25 cellular contexts compared by ENCODE assay signal in the genomic region with DNA sequence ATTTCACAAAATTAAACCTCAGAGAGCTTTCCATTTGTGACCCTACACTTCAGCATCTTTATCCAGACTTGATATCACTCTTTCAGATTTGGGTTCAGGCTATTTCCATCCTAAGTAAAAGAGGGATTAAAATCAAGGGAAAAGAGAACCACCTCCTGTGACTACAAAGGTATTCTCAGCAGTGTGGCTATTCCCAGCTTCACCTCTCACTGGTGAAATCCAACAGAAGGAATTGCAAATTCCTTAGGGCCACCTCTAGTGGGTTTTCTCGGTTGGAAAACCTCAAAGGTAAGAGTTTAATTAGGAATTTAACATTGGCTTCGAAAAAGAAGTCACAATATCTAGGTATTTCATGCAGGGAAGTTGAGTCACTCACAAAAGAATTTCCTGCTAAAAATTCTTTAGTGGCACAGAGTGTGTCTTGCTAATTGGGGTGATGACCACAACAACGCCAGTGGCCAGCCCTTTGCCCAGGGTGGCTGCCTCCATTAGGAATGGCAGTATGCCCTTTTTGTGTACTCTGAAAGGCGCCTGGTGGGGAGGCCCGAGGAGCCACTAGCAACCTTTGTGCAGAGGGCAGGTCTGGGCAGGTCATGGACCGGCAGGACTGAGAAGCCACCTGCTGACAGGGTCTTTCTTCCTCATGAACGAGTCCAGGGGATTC. TPM values are rescaled to one million over a fixed set of nuclear protein-coding genes. Genes with fewer than 3 reads are reported as not detected.
DNase-seq lines count a peak whose midpoint lies in the region; ATAC-seq and TF ChIP-seq lines count a peak whose summit lies in the region.
"Had no signal": no experiment of that assay in that cellular context is flagged by ENCODE, and none has a peak within 500 bp of the region (broad histone marks: within the 10 kb centered on the region; RNA-seq: fewer than 3 reads in every experiment).

No MANE protein-coding gene starts in this region.

- DNase-seq in Caki2 (ENCODE audit: low read depth) (peak; percentile 16), dermis blood vessel endothelial cell (peak; percentile 58), kidney epithelial cell (ENCODE audit: low read depth) (peak; percentile 18), SIG-M5 treated with dmso at 0.1 percent for 504 hours (lab: John Stamatoyannopoulos, UW; ENCODE audit: unreplicated experiment) (no peak)
- DNase-seq: activated CD8-positive, alpha-beta T cell treated with anti-CD3 and anti-CD28 coated beads, Interleukin-2, amount 10 ng/mL, durations not matched to agents 7 days and 5 days; activated T-cell treated with anti-CD3 and anti-CD28 coated beads, Interleukin-2, amount 50 U/mL, for 1 hour; amniotic stem cell; CD4-positive, CD25-positive, alpha-beta regulatory T cell; DMS79 treated with DMSO at 0.1 percent for 48 hours; foreskin melanocyte; hippocampal formation; MG63; NCI-H1694 treated with DMSO at 0.1 percent for 48 hours; NCI-H345; stimulated activated CD4-positive, alpha-beta T cell treated with anti-CD3 and anti-CD28 coated beads, Interleukin-1b, Interleukin-23, amount 100 ng/mL, for 48 hours; stimulated activated naive CD4-positive, alpha-beta T cell treated with Interleukin-2 at 50 U/mL for 16 hours had no signal

- POLR2A ChIA-PET in HEK293 (lab: Yijun Ruan, JAX), result no interaction called here

- H3K27me3 ChIP-seq in kidney epithelial cell (ENCODE audit: control insufficient read depth, insufficient read depth, low read length), result no peaks in the 10 kb centered on the region
- H3K27me3 ChIP-seq: MG63 had no signal

- TF ChIP-seq CTCF in HEK293 (tag by site-specific recombination; IDR thresholded peaks at IDR 0.05) (no peak), kidney epithelial cell (IDR thresholded peaks at IDR 0.05; ENCODE audit: insufficient read depth, low read length, poor library complexity, severe bottlenecking) (no peak)

- no peak for ATAC-seq in GM21367 (IDR thresholded peaks at IDR 0.05; ENCODE audit: unreplicated experiment)
- no peak for ATAC-seq in GM19035 (IDR thresholded peaks at IDR 0.05; ENCODE audit: unreplicated experiment)
- ATAC-seq in GM19395 (IDR thresholded peaks at IDR 0.05; ENCODE audit: unreplicated experiment), result no peak
- ATAC-seq: activated CD4-positive, CD25-positive, alpha-beta regulatory T cell treated with anti-CD3 and anti-CD28 coated beads, Interleukin-2, amount 50 U/mL, for 24 hours; activated CD8-positive, alpha-beta T cell treated with anti-CD3 and anti-CD28 coated beads, Interleukin-2, amount 10 ng/mL, durations not matched to agents 7 days and 5 days; natural killer cell treated with Interleukin-12 subunit alpha and Interleukin-12 subunit beta and Interleukin-15 and Interleukin-18, amount 100 ng/mL, for 72 hours had no signal

- H3K4me3 ChIP-seq in HEK293 (ENCODE audit: low read depth, low read length) (no peak overlapping the region), kidney epithelial cell (ENCODE audit: low read depth, low read length) (no peak overlapping the region)
- H3K4me3 ChIP-seq: MG63 had no signal

- H3K36me3 ChIP-seq in HEK293 (ENCODE audit: control insufficient read depth in 2 of 2, insufficient read depth in 1 of 2, low read length in 2 of 2) (no peaks in the 10 kb centered on the region), kidney epithelial cell (ENCODE audit: control insufficient read depth, insufficient read depth, low read length) (no peaks in the 10 kb centered on the region)
- H3K36me3 ChIP-seq: MG63 had no signal

- in situ Hi-C loops in Caki2 (cut with HindIII; ENCODE audit: low pct_unique_long_range_greater_than_20kb, low sequenced_read_pairs), result no loop called here

- no peaks in the 10 kb centered on the region; the same call in 1 of the 2 replicates for H3K4me1 ChIP-seq in HEK293 (ENCODE audit: control insufficient read depth, insufficient read depth, low read length)

- H3K9me3 ChIP-seq in HEK293 (ENCODE audit: control insufficient read depth, insufficient read depth, low read depth, low read length), result no peaks in the 10 kb centered on the region
- H3K9me3 ChIP-seq: MG63 had no signal

- H3K27ac ChIP-seq in HEK293 (ENCODE audit: extremely low read depth, low read depth, low read length), result no peak overlapping the region
- H3K27ac ChIP-seq: epithelial cell of prostate, HL-60, RWPE1 had no signal

- CTCF ChIA-PET in HEK293 (lab: Yijun Ruan, JAX), result no interaction called here

TF ChIP-seq in HEK293, 187 proteins besides CTCF, POLR2A, EP300 and RAD21:
- TF ChIP-seq ZIC2 (tag by site-specific recombination; IDR thresholded peaks at IDR 0.05) (0 out of 2 replicates have a peak, but pooled peaks have one; percentile 22), ZBTB17 (tag by site-specific recombination; IDR thresholded peaks at IDR 0.05) (no peak), ZNF596 (tag by site-specific recombination; IDR thresholded peaks at IDR 0.05) (no peak)
- TF ChIP-seq, protein P1, sequence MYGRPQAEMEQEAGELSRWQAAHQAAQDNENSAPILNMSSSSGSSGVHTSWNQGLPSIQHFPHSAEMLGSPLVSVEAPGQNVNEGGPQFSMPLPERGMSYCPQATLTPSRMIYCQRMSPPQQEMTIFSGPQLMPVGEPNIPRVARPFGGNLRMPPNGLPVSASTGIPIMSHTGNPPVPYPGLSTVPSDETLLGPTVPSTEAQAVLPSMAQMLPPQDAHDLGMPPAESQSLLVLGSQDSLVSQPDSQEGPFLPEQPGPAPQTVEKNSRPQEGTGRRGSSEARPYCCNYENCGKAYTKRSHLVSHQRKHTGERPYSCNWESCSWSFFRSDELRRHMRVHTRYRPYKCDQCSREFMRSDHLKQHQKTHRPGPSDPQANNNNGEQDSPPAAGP (tag by site-specific recombination; IDR thresholded peaks at IDR 0.05), result no peak
- TF ChIP-seq, protein P2, sequence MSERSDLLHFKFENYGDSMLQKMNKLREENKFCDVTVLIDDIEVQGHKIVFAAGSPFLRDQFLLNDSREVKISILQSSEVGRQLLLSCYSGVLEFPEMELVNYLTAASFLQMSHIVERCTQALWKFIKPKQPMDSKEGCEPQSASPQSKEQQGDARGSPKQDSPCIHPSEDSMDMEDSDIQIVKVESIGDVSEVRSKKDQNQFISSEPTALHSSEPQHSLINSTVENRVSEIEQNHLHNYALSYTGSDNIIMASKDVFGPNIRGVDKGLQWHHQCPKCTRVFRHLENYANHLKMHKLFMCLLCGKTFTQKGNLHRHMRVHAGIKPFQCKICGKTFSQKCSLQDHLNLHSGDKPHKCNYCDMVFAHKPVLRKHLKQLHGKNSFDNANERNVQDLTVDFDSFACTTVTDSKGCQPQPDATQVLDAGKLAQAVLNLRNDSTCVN (tag by site-specific recombination; optimal IDR thresholded peaks at IDR 0.05), result no peak
TF ChIP-seq in HEK293: peak in this region for 1.

RNA-seq across cellular contexts. Expression of a gene that starts 52.2 kb away (rescaled TPM):
- 80.7 and 126 TPM in 2 replicates for total RNA-seq in Caki2 (2014; rRNA removed; shearing (Covaris generic); ENCODE audit: low replicate concordance)
- total RNA-seq in dermis blood vessel endothelial cell (37.4 and 70.3 TPM in 2 replicates), kidney epithelial cell (17.6 and 41.9 TPM in 2 replicates)
